21 cellular contexts compared by ENCODE assay signal in genomic region chr4:125550769-125551168, GRCh38.
DNase-seq lines count a peak whose midpoint lies in the region; ATAC-seq and TF ChIP-seq lines count a peak whose summit lies in the region.
"Had no signal": no experiment of that assay in that cellular context is flagged by ENCODE, and none has a peak within 500 bp of the region (broad histone marks: within the 10 kb centered on the region; RNA-seq: fewer than 3 reads in every experiment).

No MANE protein-coding gene starts in this region.

- no peaks in the 10 kb centered on the region for H3K9me3 ChIP-seq in WERI-Rb-1 (ENCODE audit: severe bottlenecking)
- H3K9me3 ChIP-seq in neural progenitor cell (ENCODE audit: low read depth) = no peaks in the 10 kb centered on the region
- H3K9me3 ChIP-seq: A549, BE2C had no signal

- H3K36me3 Mint-ChIP-seq in GM23338 (ENCODE audit: low read depth) (peaks cover 12% of the 10 kb centered on the region; the same call in 2 of the 3 replicates), neural progenitor cell (peaks cover 3% of the 10 kb centered on the region)
- H3K36me3 Mint-ChIP-seq: CD14-positive monocyte; CD8-positive, alpha-beta memory T cell had no signal

- peaks cover 7% of the 10 kb centered on the region; the same call in 1 of the 2 replicates for H3K9me2 ChIP-seq in GM23338 (ENCODE audit: insufficient read depth)

- no peaks in the 10 kb centered on the region for H3K27me3 Mint-ChIP-seq in GM23338 (ENCODE audit: insufficient read depth, low read depth, poor library complexity)
- H3K27me3 Mint-ChIP-seq in neural progenitor cell (ENCODE audit: insufficient read depth, low read depth) = peaks cover 2% of the 10 kb centered on the region
- H3K27me3 Mint-ChIP-seq: CD4-positive, alpha-beta T cell; CD8-positive, alpha-beta memory T cell had no signal

- no peak overlapping the region for H3K9ac ChIP-seq in neural progenitor cell
- H3K9ac ChIP-seq: BLaER1 treated with 17β-estradiol and CSF1 and Interleukin-3, amounts not matched to agents 10 nM and 100 nM had no signal

- H3K4me2 ChIP-seq in GM23338 = no peak overlapping the region
- H3K4me2 ChIP-seq in neural progenitor cell = no peak overlapping the region
- H3K4me2 ChIP-seq: A549; BLaER1 treated with 17β-estradiol and CSF1 and Interleukin-3, amounts not matched to agents 10 nM and 100 nM had no signal

- peaks cover 8% of the 10 kb centered on the region; the same call in 2 of the 3 replicates for H3K9me3 Mint-ChIP-seq in GM23338
- peaks cover 5% of the 10 kb centered on the region for H3K9me3 Mint-ChIP-seq in neural progenitor cell

- H3K4me3 ChIP-seq in GM23338 (no peak overlapping the region), WERI-Rb-1 (ENCODE audit: low read depth, low read length) (no peak overlapping the region), neural progenitor cell (no peak overlapping the region)
- H3K4me3 ChIP-seq: A549; BLaER1 treated with 17β-estradiol and CSF1 and Interleukin-3, amounts not matched to agents 10 nM and 100 nM; GM12878 had no signal

- ATAC-seq in GM23338 (no peak), GM19395 (IDR thresholded peaks at IDR 0.05; ENCODE audit: unreplicated experiment) (no peak)
- ATAC-seq: A549 had no signal

- H3K36me3 ChIP-seq in GM23338 (ENCODE audit: insufficient read depth) = no peaks in the 10 kb centered on the region
- H3K36me3 ChIP-seq in WERI-Rb-1 = no peaks in the 10 kb centered on the region
- H3K36me3 ChIP-seq in neural progenitor cell = no peaks in the 10 kb centered on the region
- H3K36me3 ChIP-seq: BE2C; BLaER1 treated with 17β-estradiol and CSF1 and Interleukin-3, amounts not matched to agents 10 nM and 100 nM had no signal

- H4K20me1 ChIP-seq in GM23338 (replicated peaks; ENCODE audit: insufficient read depth) (no peaks in the 10 kb centered on the region), neural progenitor cell (ENCODE audit: low read depth) (no peaks in the 10 kb centered on the region)
- H4K20me1 ChIP-seq: BLaER1 treated with 17β-estradiol and CSF1 and Interleukin-3, amounts not matched to agents 10 nM and 100 nM had no signal

- no peak for DNase-seq in GM23338 (ENCODE audit: low spot score)
- no peak for DNase-seq in WERI-Rb-1
- no peak for DNase-seq in neural progenitor cell (ENCODE audit: low spot score)
- no peak for DNase-seq in NCI-H2227 treated with DMSO at 0.1 percent for 48 hours (lab: John Stamatoyannopoulos, UW)
- no peak for DNase-seq in globus pallidus (ENCODE audit: low spot score)
- DNase-seq: 8988T; ACHN; AML-193; BE2C; CD4-positive, alpha-beta T cell; CD8-positive, alpha-beta memory T cell; DMS79; EL; GDM1; H7; HCEC 1CT had no signal

- H3F3A ChIP-seq in GM23338 (replicated peaks; ENCODE audit: low read depth) (no peaks in the 10 kb centered on the region), neural progenitor cell (ENCODE audit: low read depth) (no peaks in the 10 kb centered on the region)

- no peaks in the 10 kb centered on the region for H3K4me1 Mint-ChIP-seq in GM23338
- no peaks in the 10 kb centered on the region for H3K4me1 Mint-ChIP-seq in neural progenitor cell
- H3K4me1 Mint-ChIP-seq: CD14-positive monocyte; CD8-positive, alpha-beta memory T cell had no signal

- peak overlapping the region; percentile 70 for H2AFZ ChIP-seq in GM23338
- peak overlapping the region; percentile 37 for H2AFZ ChIP-seq in neural progenitor cell (replicated peaks)

- no peak overlapping the region for H3K27ac ChIP-seq in GM23338 (ENCODE audit: low read depth)
- H3K27ac ChIP-seq in WERI-Rb-1 = peak overlapping the region; percentile 10; the same call in 1 of the 2 replicates
- H3K27ac ChIP-seq in neural progenitor cell = no peak overlapping the region
- H3K27ac ChIP-seq: A549; BLaER1 treated with 17β-estradiol and CSF1 and Interleukin-3, amounts not matched to agents 10 nM and 100 nM had no signal

- H3K27ac Mint-ChIP-seq in GM23338 (no peak overlapping the region), neural progenitor cell (no peak overlapping the region)
- H3K27ac Mint-ChIP-seq: CD14-positive monocyte; CD4-positive, alpha-beta T cell; CD8-positive, alpha-beta memory T cell had no signal

- H3K27me3 ChIP-seq in GM23338 (ENCODE audit: insufficient read depth) (no peaks in the 10 kb centered on the region), WERI-Rb-1 (ENCODE audit: insufficient read depth, low read depth, severe bottlenecking) (no peaks in the 10 kb centered on the region), neural progenitor cell (no peaks in the 10 kb centered on the region)
- H3K27me3 ChIP-seq: BE2C; BLaER1 treated with 17β-estradiol and CSF1 and Interleukin-3, amounts not matched to agents 10 nM and 100 nM had no signal

- H3K4me3 Mint-ChIP-seq in GM23338 = no peak overlapping the region
- H3K4me3 Mint-ChIP-seq in neural progenitor cell = no peak overlapping the region
- H3K4me3 Mint-ChIP-seq: CD14-positive monocyte; CD4-positive, alpha-beta T cell; CD8-positive, alpha-beta memory T cell had no signal

- H3K4me1 ChIP-seq in GM23338 (ENCODE audit: insufficient read depth) (no peaks in the 10 kb centered on the region), neural progenitor cell (no peaks in the 10 kb centered on the region)
- H3K4me1 ChIP-seq: A549; BE2C; BLaER1 treated with 17β-estradiol and CSF1 and Interleukin-3, amounts not matched to agents 10 nM and 100 nM had no signal

- TF ChIP-seq CTCF in GM23338 (conservative IDR thresholded peaks at IDR 0.05; ENCODE audit: low read depth in 2 of 2) = no peak
- no peak for TF ChIP-seq CTCF in WERI-Rb-1 (IDR thresholded peaks at IDR 0.05; ENCODE audit: low read depth, low read length)
- TF ChIP-seq CTCF in neural progenitor cell (IDR thresholded peaks at IDR 0.05) = no peak

- H3K79me2 ChIP-seq in GM23338 (replicated peaks; ENCODE audit: insufficient read depth) (no peaks in the 10 kb centered on the region), neural progenitor cell (ENCODE audit: low read depth) (no peaks in the 10 kb centered on the region)

TF ChIP-seq in GM23338, 12 proteins besides CTCF, POLR2A, EP300 and RAD21:
- TF ChIP-seq JUNB (IDR thresholded peaks at IDR 0.05; ENCODE audit: unreplicated experiment) = no peak
- TF ChIP-seq, protein P1, sequence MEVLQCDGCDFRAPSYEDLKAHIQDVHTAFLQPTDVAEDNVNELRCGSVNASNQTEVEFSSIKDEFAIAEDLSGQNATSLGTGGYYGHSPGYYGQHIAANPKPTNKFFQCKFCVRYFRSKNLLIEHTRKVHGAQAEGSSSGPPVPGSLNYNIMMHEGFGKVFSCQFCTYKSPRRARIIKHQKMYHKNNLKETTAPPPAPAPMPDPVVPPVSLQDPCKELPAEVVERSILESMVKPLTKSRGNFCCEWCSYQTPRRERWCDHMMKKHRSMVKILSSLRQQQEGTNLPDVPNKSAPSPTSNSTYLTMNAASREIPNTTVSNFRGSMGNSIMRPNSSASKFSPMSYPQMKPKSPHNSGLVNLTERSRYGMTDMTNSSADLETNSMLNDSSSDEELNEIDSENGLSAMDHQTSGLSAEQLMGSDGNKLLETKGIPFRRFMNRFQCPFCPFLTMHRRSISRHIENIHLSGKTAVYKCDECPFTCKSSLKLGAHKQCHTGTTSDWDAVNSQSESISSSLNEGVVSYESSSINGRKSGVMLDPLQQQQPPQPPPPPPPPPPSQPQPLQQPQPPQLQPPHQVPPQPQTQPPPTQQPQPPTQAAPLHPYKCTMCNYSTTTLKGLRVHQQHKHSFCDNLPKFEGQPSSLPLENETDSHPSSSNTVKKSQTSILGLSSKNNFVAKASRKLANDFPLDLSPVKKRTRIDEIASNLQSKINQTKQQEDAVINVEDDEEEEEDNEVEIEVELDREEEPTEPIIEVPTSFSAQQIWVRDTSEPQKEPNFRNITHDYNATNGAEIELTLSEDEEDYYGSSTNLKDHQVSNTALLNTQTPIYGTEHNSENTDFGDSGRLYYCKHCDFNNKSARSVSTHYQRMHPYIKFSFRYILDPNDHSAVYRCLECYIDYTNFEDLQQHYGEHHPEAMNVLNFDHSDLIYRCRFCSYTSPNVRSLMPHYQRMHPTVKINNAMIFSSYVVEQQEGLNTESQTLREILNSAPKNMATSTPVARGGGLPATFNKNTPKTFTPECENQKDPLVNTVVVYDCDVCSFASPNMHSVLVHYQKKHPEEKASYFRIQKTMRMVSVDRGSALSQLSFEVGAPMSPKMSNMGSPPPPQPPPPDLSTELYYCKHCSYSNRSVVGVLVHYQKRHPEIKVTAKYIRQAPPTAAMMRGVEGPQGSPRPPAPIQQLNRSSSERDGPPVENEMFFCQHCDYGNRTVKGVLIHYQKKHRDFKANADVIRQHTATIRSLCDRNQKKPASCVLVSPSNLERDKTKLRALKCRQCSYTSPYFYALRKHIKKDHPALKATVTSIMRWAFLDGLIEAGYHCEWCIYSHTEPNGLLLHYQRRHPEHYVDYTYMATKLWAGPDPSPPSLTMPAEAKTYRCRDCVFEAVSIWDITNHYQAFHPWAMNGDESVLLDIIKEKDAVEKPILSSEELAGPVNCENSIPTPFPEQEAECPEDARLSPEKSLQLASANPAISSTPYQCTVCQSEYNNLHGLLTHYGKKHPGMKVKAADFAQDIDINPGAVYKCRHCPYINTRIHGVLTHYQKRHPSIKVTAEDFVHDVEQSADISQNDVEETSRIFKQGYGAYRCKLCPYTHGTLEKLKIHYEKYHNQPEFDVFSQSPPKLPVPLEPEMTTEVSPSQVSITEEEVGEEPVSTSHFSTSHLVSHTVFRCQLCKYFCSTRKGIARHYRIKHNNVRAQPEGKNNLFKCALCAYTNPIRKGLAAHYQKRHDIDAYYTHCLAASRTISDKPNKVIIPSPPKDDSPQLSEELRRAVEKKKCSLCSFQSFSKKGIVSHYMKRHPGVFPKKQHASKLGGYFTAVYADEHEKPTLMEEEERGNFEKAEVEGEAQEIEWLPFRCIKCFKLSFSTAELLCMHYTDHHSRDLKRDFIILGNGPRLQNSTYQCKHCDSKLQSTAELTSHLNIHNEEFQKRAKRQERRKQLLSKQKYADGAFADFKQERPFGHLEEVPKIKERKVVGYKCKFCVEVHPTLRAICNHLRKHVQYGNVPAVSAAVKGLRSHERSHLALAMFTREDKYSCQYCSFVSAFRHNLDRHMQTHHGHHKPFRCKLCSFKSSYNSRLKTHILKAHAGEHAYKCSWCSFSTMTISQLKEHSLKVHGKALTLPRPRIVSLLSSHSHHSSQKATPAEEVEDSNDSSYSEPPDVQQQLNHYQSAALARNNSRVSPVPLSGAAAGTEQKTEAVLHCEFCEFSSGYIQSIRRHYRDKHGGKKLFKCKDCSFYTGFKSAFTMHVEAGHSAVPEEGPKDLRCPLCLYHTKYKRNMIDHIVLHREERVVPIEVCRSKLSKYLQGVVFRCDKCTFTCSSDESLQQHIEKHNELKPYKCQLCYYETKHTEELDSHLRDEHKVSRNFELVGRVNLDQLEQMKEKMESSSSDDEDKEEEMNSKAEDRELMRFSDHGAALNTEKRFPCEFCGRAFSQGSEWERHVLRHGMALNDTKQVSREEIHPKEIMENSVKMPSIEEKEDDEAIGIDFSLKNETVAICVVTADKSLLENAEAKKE (CRISPR knock-in tag; IDR thresholded peaks at IDR 0.05) = no peak
- TF ChIP-seq NANOG (IDR thresholded peaks at IDR 0.05; ENCODE audit: borderline replicate concordance) = no peak
TF ChIP-seq in GM23338: peak in this region for 0.
